ENCODE assay signal across 14 cellular contexts in the genomic region with DNA sequence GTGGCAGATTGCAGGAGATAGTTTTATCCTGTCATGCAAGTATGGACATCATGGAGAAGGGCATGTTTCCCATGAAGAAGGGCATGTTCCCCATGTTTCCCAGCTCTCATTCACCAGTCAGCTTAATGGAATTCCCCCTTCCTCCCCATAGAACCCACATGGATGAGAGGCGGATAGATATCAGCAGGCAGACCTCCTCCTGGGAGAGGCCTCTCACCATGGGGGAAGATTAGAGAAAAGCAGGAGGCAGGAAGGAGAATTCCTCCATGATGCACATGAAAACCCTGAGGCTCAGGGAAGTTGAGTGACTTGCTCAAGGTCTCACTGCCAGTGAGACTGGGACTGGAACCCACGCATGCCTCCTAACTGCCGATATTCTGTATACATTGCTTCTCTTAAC.
A peak's percentile ranks its signal among the peaks of the same experiment; 100 is the strongest.
DNase-seq lines count a peak whose midpoint lies in the region; ATAC-seq, FAIRE-seq and TF ChIP-seq lines count a peak whose summit lies in the region.
"Had no signal": no experiment of that assay in that cellular context is flagged by ENCODE, and none has a peak within 500 bp of the region (broad histone marks: within the 10 kb centered on the region; RNA-seq: fewer than 3 reads in every experiment).

No MANE protein-coding gene starts in this region.

- ATAC-seq in DND-41 (ENCODE audit: insufficient read depth, low read depth) (no peak), memory B cell (ENCODE audit: low read depth) (no peak)

- intact Hi-C loops in sigmoid colon (cut with DNase I), result no loop called here

- no peak for TF ChIP-seq CTCF in DND-41 (IDR thresholded peaks at IDR 0.05; ENCODE audit: borderline replicate concordance, extremely low read depth, low read length, poor library complexity, severe bottlenecking)
- TF ChIP-seq CTCF in sigmoid colon (IDR thresholded peaks at IDR 0.05), result no peak

- H3K27ac ChIP-seq in DND-41 (ENCODE audit: low read length) (peak overlapping the region; percentile 81), small intestine (ENCODE audit: low read depth in 1 of 2, low read length in 1 of 2) (no peak overlapping the region), sigmoid colon (no peak overlapping the region)
- no peak overlapping the region for H3K27ac ChIP-seq in effector memory CD4-positive, alpha-beta T cell (ENCODE audit: insufficient read depth, low read length, poor library complexity, severe bottlenecking)
- H3K27ac ChIP-seq: ovary, SJCRH30 had no signal

- no peaks in the 10 kb centered on the region for H3K9me3 Mint-ChIP-seq in activated naive CD8-positive, alpha-beta T cell (ENCODE audit: low read depth)
- no peaks in the 10 kb centered on the region for H3K9me3 Mint-ChIP-seq in memory B cell

- H3K4me3 ChIP-seq in DND-41 (ENCODE audit: low read depth in 1 of 2, low read length in 2 of 2) (no peak overlapping the region; a peak in 1 of 4 replicates), small intestine (ENCODE audit: low read depth in 1 of 2, low read length in 2 of 2) (no peak overlapping the region), sigmoid colon (no peak overlapping the region)
- no peak overlapping the region for H3K4me3 ChIP-seq in effector memory CD4-positive, alpha-beta T cell (ENCODE audit: insufficient read depth, low read depth, low read length, poor library complexity, severe bottlenecking)
- H3K4me3 ChIP-seq: ovary, SJCRH30 had no signal

- H3K79me2 ChIP-seq in DND-41 (ENCODE audit: insufficient read depth, low read length), result peaks cover 19% of the 10 kb centered on the region

- TF ChIP-seq POLR2A in sigmoid colon (IDR thresholded peaks at IDR 0.05), result no peak

- no peak for TF ChIP-seq EP300 in sigmoid colon (IDR thresholded peaks at IDR 0.05)

- H3K4me3 Mint-ChIP-seq in activated naive CD8-positive, alpha-beta T cell, result no peak overlapping the region
- peak overlapping the region; percentile 83 for H3K4me3 Mint-ChIP-seq in memory B cell

- peak overlapping the region; percentile 53 for H3K9ac ChIP-seq in DND-41 (ENCODE audit: low read depth, low read length)

- H3K4me1 ChIP-seq in DND-41 (ENCODE audit: insufficient read depth, low read length) (peaks cover 29% of the 10 kb centered on the region), small intestine (ENCODE audit: control insufficient read depth in 2 of 2, insufficient read depth in 1 of 2, low read depth in 1 of 2, low read length in 1 of 2) (peaks cover 0 to 11% of the 10 kb centered on the region in 2 donors), sigmoid colon (no peaks in the 10 kb centered on the region)
- H3K4me1 ChIP-seq in effector memory CD4-positive, alpha-beta T cell (ENCODE audit: control insufficient read depth, insufficient read depth, low read length, poor library complexity, severe bottlenecking), result peaks cover 9% of the 10 kb centered on the region

- DNase-seq in DND-41 (no peak), HS-27A (ENCODE audit: low read depth) (peak; percentile 38), memory B cell (ENCODE audit: low spot score in 2 of 2) (no peak), NCI-H446 (lab: John Stamatoyannopoulos, UW) (no peak), small intestine (no peak), sigmoid colon (no peak)
- DNase-seq in effector memory CD4-positive, alpha-beta T cell, result no peak
- DNase-seq: DMS79 treated with DMSO at 0.1 percent for 48 hours, NCI-H2171, ovary, SJCRH30 had no signal

- peak overlapping the region; percentile 61 for H3K4me2 ChIP-seq in DND-41 (ENCODE audit: insufficient read depth, low read length)

- no peak for FAIRE-seq in small intestine (lab: Jason Lieb, UNC)
- FAIRE-seq: HTR-8/SVneo, islet of Langerhans had no signal

- peak overlapping the region; percentile 72 for H2AFZ ChIP-seq in DND-41 (ENCODE audit: low read depth, low read length)

- H3K36me3 ChIP-seq in DND-41 (ENCODE audit: insufficient read depth, low read length) (no peaks in the 10 kb centered on the region), small intestine (ENCODE audit: control insufficient read depth in 2 of 2, insufficient read depth in 2 of 2, low read length in 2 of 2) (peaks cover 0 to 3% of the 10 kb centered on the region in 2 donors), sigmoid colon (no peaks in the 10 kb centered on the region)
- peaks cover 5% of the 10 kb centered on the region for H3K36me3 ChIP-seq in effector memory CD4-positive, alpha-beta T cell (ENCODE audit: control insufficient read depth, insufficient read depth, low read length)
- H3K36me3 ChIP-seq: ovary, SJCRH30 had no signal

- H3K27ac Mint-ChIP-seq in activated naive CD8-positive, alpha-beta T cell, result peak overlapping the region; percentile 99
- H3K27ac Mint-ChIP-seq in memory B cell, result peak overlapping the region; percentile 89

- H3K9me3 ChIP-seq in DND-41 (ENCODE audit: insufficient read depth, low read length, severe bottlenecking) (peaks cover 3% of the 10 kb centered on the region), small intestine (ENCODE audit: control insufficient read depth, low read depth) (no peaks in the 10 kb centered on the region), sigmoid colon (no peaks in the 10 kb centered on the region)
- H3K9me3 ChIP-seq in effector memory CD4-positive, alpha-beta T cell (ENCODE audit: control insufficient read depth, low read length), result no peaks in the 10 kb centered on the region
- H3K9me3 ChIP-seq: ovary, SJCRH30 had no signal

- H3K4me1 Mint-ChIP-seq in activated naive CD8-positive, alpha-beta T cell (ENCODE audit: low read depth), result peaks cover 70% of the 10 kb centered on the region
- peaks cover 29% of the 10 kb centered on the region for H3K4me1 Mint-ChIP-seq in memory B cell

- no peaks in the 10 kb centered on the region for H4K20me1 ChIP-seq in DND-41 (ENCODE audit: insufficient read depth, low read length)

- no peaks in the 10 kb centered on the region for H3K27me3 Mint-ChIP-seq in activated naive CD8-positive, alpha-beta T cell
- H3K27me3 Mint-ChIP-seq in memory B cell, result no peaks in the 10 kb centered on the region

- H3K27me3 ChIP-seq in DND-41 (ENCODE audit: insufficient read depth, low read length, poor library complexity) (no peaks in the 10 kb centered on the region), small intestine (ENCODE audit: control insufficient read depth in 2 of 2, insufficient read depth in 2 of 2, low read length in 2 of 2) (no peaks in the 10 kb centered on the region), sigmoid colon (no peaks in the 10 kb centered on the region)
- H3K27me3 ChIP-seq in effector memory CD4-positive, alpha-beta T cell (replicated peaks; ENCODE audit: control insufficient read depth, insufficient read depth, low read length, poor library complexity, severe bottlenecking), result no peaks in the 10 kb centered on the region
- H3K27me3 ChIP-seq: ovary, SJCRH30 had no signal

- WGBS in small intestine, 3 donors, result 80 to 88% (median 83%) methylated on average over 3 of the region's 3 CpGs
- 93 to 96% methylated on average over 3 of the region's 3 CpGs for WGBS in sigmoid colon, 2 donors

- peaks cover 6% of the 10 kb centered on the region for H3K36me3 Mint-ChIP-seq in activated naive CD8-positive, alpha-beta T cell
- H3K36me3 Mint-ChIP-seq in memory B cell, result peaks cover 6% of the 10 kb centered on the region
